Comparison of ENCODE assay signal across 17 cellular contexts in genomic region chr12:71107976-71108749, GRCh38. TPM values are rescaled to one million over a fixed set of nuclear protein-coding genes. Genes with fewer than 3 reads are reported as not detected.
DNase-seq lines count a peak whose midpoint lies in the region; ATAC-seq and TF ChIP-seq lines count a peak whose summit lies in the region.
"Had no signal": no experiment of that assay in that cellular context is flagged by ENCODE, and none has a peak within 500 bp of the region (broad histone marks: within the 10 kb centered on the region; RNA-seq: fewer than 3 reads in every experiment).

No MANE protein-coding gene starts in this region.

- ATAC-seq in Right ventricle myocardium superior (ENCODE audit: poor library complexity) (peak; percentile 56), psoas muscle (peak in 3 of 4 donors; percentile 49 to 77 (median 50))
- ATAC-seq: GM12878, HepG2 had no signal

- DNase-seq in Right ventricle myocardium superior (no peak), cardiac septum (ENCODE audit: low spot score) (no peak), fibroblast of the aortic adventitia (ENCODE audit: low read depth) (peak; percentile 86), psoas muscle (peak in 1 of 2 donors; percentile 65), testis (peak; percentile 17), nucleus accumbens (lab: John Stamatoyannopoulos, UW) (no peak), DMS79 (lab: John Stamatoyannopoulos, UW) (no peak)
- no peak for DNase-seq in activated CD8-positive, alpha-beta memory T cell treated with anti-CD3 and anti-CD28 coated beads, Interleukin-2, amount 50 U/mL, for 48 hours
- DNase-seq: 8988T; CD4-positive, CD25-positive, alpha-beta regulatory T cell; HFFc6 had no signal

- H3K27ac ChIP-seq in psoas muscle: no peak overlapping the region
- no peak overlapping the region for H3K27ac ChIP-seq in testis
- H3K27ac ChIP-seq: BLaER1 treated with 17β-estradiol and CSF1 and Interleukin-3, amounts not matched to agents 10 nM and 100 nM had no signal

- TF ChIP-seq POLR2A in testis (IDR thresholded peaks at IDR 0.05): no peak

- H3K27me3 ChIP-seq in psoas muscle (ENCODE audit: insufficient read depth in 3 of 3, low read length in 2 of 3) (no peaks in the 10 kb centered on the region), testis (no peaks in the 10 kb centered on the region)
- H3K27me3 ChIP-seq: BLaER1 treated with 17β-estradiol and CSF1 and Interleukin-3, amounts not matched to agents 10 nM and 100 nM had no signal

- intact Hi-C loops in Right ventricle myocardium superior (cut with DNase I) (no loop called here), cardiac septum (cut with DNase I) (no loop called here), psoas muscle (cut with DNase I) (no loop called here), testis (cut with DNase I; ENCODE audit: low total_unique reads) (no loop called here)

- TF ChIP-seq CTCF in fibroblast of the aortic adventitia (IDR thresholded peaks at IDR 0.05; ENCODE audit: insufficient read depth, low read length): no peak
- no peak for TF ChIP-seq CTCF in psoas muscle (IDR thresholded peaks at IDR 0.05)
- no peak for TF ChIP-seq CTCF in testis (IDR thresholded peaks at IDR 0.05)

- H3K36me3 ChIP-seq in psoas muscle (ENCODE audit: insufficient read depth in 1 of 2, low read depth in 1 of 2) (peaks cover 0 to 6% of the 10 kb centered on the region in 2 donors), testis (ENCODE audit: low read depth, missing control alignments) (no peaks in the 10 kb centered on the region)
- H3K36me3 ChIP-seq: BLaER1 treated with 17β-estradiol and CSF1 and Interleukin-3, amounts not matched to agents 10 nM and 100 nM; HAP-1 had no signal

- H3K9me3 ChIP-seq in psoas muscle (no peaks in the 10 kb centered on the region), testis (no peaks in the 10 kb centered on the region)
- H3K9me3 ChIP-seq: HAP-1 had no signal

- H3K4me1 ChIP-seq in psoas muscle (no peaks in the 10 kb centered on the region), testis (no peaks in the 10 kb centered on the region)
- H3K4me1 ChIP-seq: BLaER1 treated with 17β-estradiol and CSF1 and Interleukin-3, amounts not matched to agents 10 nM and 100 nM; HAP-1 had no signal

- WGBS in psoas muscle, 3 donors: 41 to 59% (median 47%) methylated on average over 4 of the region's 4 CpGs
- 53 to 58% methylated on average over 4 of the region's 4 CpGs for WGBS in testis, 2 donors

- no peak overlapping the region for H3K4me3 ChIP-seq in fibroblast of the aortic adventitia (ENCODE audit: low read depth, low read length)
- H3K4me3 ChIP-seq in psoas muscle: no peak overlapping the region
- H3K4me3 ChIP-seq in testis: no peak overlapping the region
- H3K4me3 ChIP-seq: BLaER1 treated with 17β-estradiol and CSF1 and Interleukin-3, amounts not matched to agents 10 nM and 100 nM; GM12878; HAP-1 had no signal

RNA-seq across cellular contexts. Expression of gene TSPAN8, which starts 49.6 kb away (rescaled TPM):
- total RNA-seq in Right ventricle myocardium superior (not detected), cardiac septum (not detected), fibroblast of the aortic adventitia (ENCODE audit: low replicate concordance) (7.1 and 15.5 TPM in 2 replicates), psoas muscle (10 to 100 TPM in 2 of 4 donors, 1 to 10 TPM in 2; 1.4 to 24.9 (median 7.5) TPM), testis (1 to 10 TPM; 1.3 to 4.7 TPM)
- polyA plus RNA-seq in psoas muscle (10 to 100 TPM in 2 of 3 donors, 1 to 10 TPM in 1; 1.4 to 63.1 (median 29.2) TPM), testis (ENCODE audit: insufficient read depth, low read depth, low replicate concordance) (6.2 TPM)
- total RNA-seq: CD4-positive, CD25-positive, alpha-beta regulatory T cell; G401; H1; HFFc6 had no signal
- polyA plus RNA-seq: CD4-positive, CD25-positive, alpha-beta regulatory T cell; H1 had no signal

Comparison
In these comparisons a context has a peak if more than half of its experiments do, and no peak if none do; other contexts are left out.
1. DNase-seq: peak in fibroblast of the aortic adventitia (single experiment) and testis (single experiment); none in Right ventricle myocardium superior (single experiment), cardiac septum (single experiment), nucleus accumbens (0 of 56), activated CD8-positive, alpha-beta memory T cell treated with anti-CD3 and anti-CD28 coated beads, Interleukin-2, amount 50 U/mL, for 48 hours (single experiment) and DMS79 (single experiment).